ENCODE assay signal across 23 cellular contexts in genomic region chr7:132819648-132820047, GRCh38.
"Had no signal": no experiment of that assay in that cellular context is flagged by ENCODE, and none has a peak within 500 bp of the region (broad histone marks: within the 10 kb centered on the region; RNA-seq: fewer than 3 reads in every experiment).

No MANE protein-coding gene starts in this region.

- H3K79me2 ChIP-seq: hepatocyte had no signal

- H3K9me3 ChIP-seq: colonic mucosa, esophagus muscularis mucosa, gastroesophageal sphincter, heart left ventricle, left lung, lower lobe of right lung had no signal

- DNase-seq: colonic mucosa; cortex of kidney; effector CD8-positive, alpha-beta T cell; effector memory CD8-positive, alpha-beta T cell; foreskin keratinocyte; heart left ventricle; hypothalamus; left cardiac atrium; left lung; left ventricle myocardium superior; lower lobe of right lung; mesendoderm; midbrain; naive thymus-derived CD4-positive, alpha-beta T cell had no signal

- H3K4me2 ChIP-seq: hepatocyte had no signal

- H3K4me3 Mint-ChIP-seq: dendritic cell treated with granulocyte-macrophage colony-stimulating factor and Interleukin-4, amounts not matched to agents 40 ng/mL and 50 ng/mL, for 4 days; effector memory CD8-positive, alpha-beta T cell; memory B cell; naive thymus-derived CD4-positive, alpha-beta T cell had no signal

- H3K27me3 ChIP-seq: colonic mucosa, esophagus muscularis mucosa, foreskin keratinocyte, gastroesophageal sphincter, heart left ventricle, hepatocyte, left lung had no signal

- H3K9me3 Mint-ChIP-seq: dendritic cell treated with granulocyte-macrophage colony-stimulating factor and Interleukin-4, amounts not matched to agents 40 ng/mL and 50 ng/mL, for 4 days; effector memory CD8-positive, alpha-beta T cell; memory B cell had no signal

- H3K4me1 Mint-ChIP-seq: memory B cell had no signal

- H3K4me3 ChIP-seq: colonic mucosa, esophagus muscularis mucosa, gastroesophageal sphincter, heart left ventricle, hepatocyte, left lung, lower lobe of right lung had no signal

- H3K4me1 ChIP-seq: colonic mucosa, foreskin keratinocyte, left lung, lower lobe of right lung had no signal

- FAIRE-seq: endothelial cell of umbilical vein, frontal cortex, islet of Langerhans, keratinocyte had no signal

- H3K27ac ChIP-seq: colonic mucosa, esophagus muscularis mucosa, foreskin keratinocyte, gastroesophageal sphincter, heart left ventricle, hepatocyte, left lung, lower lobe of right lung had no signal

- H3K27ac Mint-ChIP-seq: dendritic cell treated with granulocyte-macrophage colony-stimulating factor and Interleukin-4, amounts not matched to agents 40 ng/mL and 50 ng/mL, for 4 days; effector memory CD8-positive, alpha-beta T cell; memory B cell; naive thymus-derived CD4-positive, alpha-beta T cell had no signal

- H3K27me3 Mint-ChIP-seq: dendritic cell treated with granulocyte-macrophage colony-stimulating factor and Interleukin-4, amounts not matched to agents 40 ng/mL and 50 ng/mL, for 4 days; effector memory CD8-positive, alpha-beta T cell; memory B cell; naive thymus-derived CD4-positive, alpha-beta T cell had no signal

- ATAC-seq: effector memory CD8-positive, alpha-beta T cell; foreskin keratinocyte; gastroesophageal sphincter; heart left ventricle; left cardiac atrium; left lung; left ventricle myocardium superior; lower lobe of right lung; naive thymus-derived CD4-positive, alpha-beta T cell had no signal

- H2AFZ ChIP-seq: hepatocyte had no signal

- H3K36me3 ChIP-seq: colonic mucosa, esophagus muscularis mucosa, gastroesophageal sphincter, heart left ventricle, left lung, lower lobe of right lung had no signal
